Comparison of ENCODE assay signal across 17 cellular contexts in genomic region chr12:46515829-46516228, GRCh38.
"Had no signal": no experiment of that assay in that cellular context is flagged by ENCODE, and none has a peak within 500 bp of the region (broad histone marks: within the 10 kb centered on the region; RNA-seq: fewer than 3 reads in every experiment).

No MANE protein-coding gene starts in this region.

- H3K27ac ChIP-seq: neutrophil, ovary, prostate gland, vagina, VCaP had no signal

- H3K4me3 ChIP-seq: ovary, prostate gland, vagina had no signal

- H3K27me3 ChIP-seq: neutrophil, ovary, vagina had no signal

- H3K9me3 Mint-ChIP-seq: central memory CD8-positive, alpha-beta T cell; effector memory CD8-positive, alpha-beta T cell had no signal

- DNase-seq: activated gamma-delta T cell; effector memory CD8-positive, alpha-beta T cell; foreskin melanocyte; hippocampal formation; kidney glomerular epithelial cell; stimulated activated CD4-positive, alpha-beta T cell treated with anti-CD3 and anti-CD28 coated beads, Interleukin-12 subunit alpha, Interleukin-12 subunit beta, amount 100 ng/mL, for 4 hours; stimulated activated CD4-positive, alpha-beta T cell treated with anti-CD3 and anti-CD28 coated beads, Interleukin-4, amount 100 ng/mL, for 4 hours; trophoblast cell had no signal

- ATAC-seq: activated CD4-positive, CD25-positive, alpha-beta regulatory T cell treated with anti-CD3 and anti-CD28 coated beads, Interleukin-2, amount 50 U/mL, for 24 hours; effector memory CD8-positive, alpha-beta T cell had no signal

- H3K9me3 ChIP-seq: neutrophil, ovary, prostate gland, vagina had no signal

- H3K27me3 Mint-ChIP-seq: central memory CD8-positive, alpha-beta T cell; effector memory CD8-positive, alpha-beta T cell had no signal

- H3K27ac Mint-ChIP-seq: effector memory CD8-positive, alpha-beta T cell had no signal

- H3K4me1 ChIP-seq: prostate gland had no signal

- H3K36me3 ChIP-seq: neutrophil, ovary, prostate gland, vagina had no signal

- H3K4me3 Mint-ChIP-seq: central memory CD8-positive, alpha-beta T cell; effector memory CD8-positive, alpha-beta T cell; nephron; T-helper 2 cell treated with Interferon-gamma antibody and Interleukin-4, amounts not matched to agents 5 μg/mL and 100 μg/mL, for 36 hours had no signal
